In the genomic region with DNA sequence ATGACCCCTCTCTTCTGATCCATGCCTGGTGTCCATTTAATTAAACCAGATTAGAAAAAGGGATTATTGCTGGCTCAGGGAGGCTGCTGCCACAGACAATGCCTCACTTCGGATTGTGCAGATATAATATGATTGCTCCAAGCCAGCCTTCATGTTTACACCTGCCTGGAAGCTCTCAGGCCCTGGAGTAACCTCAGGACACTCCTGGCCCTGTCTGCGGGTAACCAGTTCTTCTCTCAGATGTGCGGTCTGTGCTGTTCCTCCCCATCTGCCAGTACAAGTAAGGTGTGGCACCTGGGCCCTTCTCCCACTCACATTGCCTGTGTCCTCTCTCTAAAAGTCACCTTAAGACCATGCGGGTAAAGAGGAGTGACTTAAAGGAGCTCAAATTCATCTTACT, we compare ENCODE assay signal across 34 cellular contexts. TPM values are rescaled to one million over a fixed set of nuclear protein-coding genes. Genes with fewer than 3 reads are reported as not detected.
"Had no signal": no experiment of that assay in that cellular context is flagged by ENCODE, and none has a peak within 500 bp of the region (broad histone marks: within the 10 kb centered on the region; RNA-seq: fewer than 3 reads in every experiment).

No MANE protein-coding gene starts in this region.

- ATAC-seq: activated CD4-positive, alpha-beta T cell treated with anti-CD3 and anti-CD28 coated beads for 36 hours; activated CD4-positive, CD25-positive, alpha-beta regulatory T cell treated with anti-CD3 and anti-CD28 coated beads, Interleukin-2, amount 50 U/mL, for 24 hours; activated CD8-positive, alpha-beta T cell treated with anti-CD3 and anti-CD28 coated beads, Interleukin-2, amount 10 ng/mL, durations not matched to agents 7 days and 5 days; Panc1; Right ventricle myocardium inferior; SK-N-SH treated with all-trans-retinoic acid at 6 μM for 48 hours had no signal

- DNase-seq: activated CD4-positive, alpha-beta T cell treated with anti-CD3 and anti-CD28 coated beads for 36 hours; activated CD4-positive, alpha-beta T cell treated with anti-CD3 and anti-CD28 coated beads, Interleukin-2, amount 10 ng/mL, durations not matched to agents 7 days and 5 days; activated CD4-positive, alpha-beta T cell treated with anti-CD3 and anti-CD28 coated beads, Interleukin-2, amount 50 U/mL, for 48 hours; activated CD8-positive, alpha-beta T cell treated with anti-CD3 and anti-CD28 coated beads, Interleukin-2, amount 10 ng/mL, durations not matched to agents 7 days and 5 days; activated gamma-delta T cell; activated naive CD4-positive, alpha-beta T cell treated with Interleukin-2 at 50 U/mL for 16 hours; activated naive CD8-positive, alpha-beta T cell treated with anti-CD3 and anti-CD28 coated beads, Interleukin-2, amount 10 ng/mL, durations not matched to agents 7 days and 5 days; activated T-cell treated with anti-CD3 and anti-CD28 coated beads, Interleukin-2, amount 50 U/mL, for 24 hours; amygdala; NCI-H1092 treated with DMSO at 0.1 percent for 48 hours; NCI-H1417; NCI-H146; NCI-H187; NCI-H2029 treated with DMSO at 0.1 percent for 48 hours; NCI-H2107; NCI-H2171; NCI-H510A; NCI-H526; NCI-H748 treated with DMSO at 0.1 percent for 48 hours; SIG-M5; SW 1271; T1000 had no signal

- H3K4me1 Mint-ChIP-seq: activated CD4-positive, alpha-beta T cell treated with anti-CD3 and anti-CD28 coated beads, Interleukin-2, amount 10 ng/mL, durations not matched to agents 7 days and 5 days; activated naive CD4-positive, alpha-beta T cell treated with anti-CD3 and anti-CD28 coated beads, Interleukin-2, amount 50 U/mL, for 24 hours; activated naive CD8-positive, alpha-beta T cell treated with anti-CD3 and anti-CD28 coated beads, Interleukin-2, amount 10 ng/mL, durations not matched to agents 7 days and 5 days had no signal

- H3K36me3 Mint-ChIP-seq: activated naive CD4-positive, alpha-beta T cell treated with anti-CD3 and anti-CD28 coated beads, Interleukin-2, amount 50 U/mL, for 24 hours; activated naive CD8-positive, alpha-beta T cell treated with anti-CD3 and anti-CD28 coated beads, Interleukin-2, amount 10 ng/mL, durations not matched to agents 7 days and 5 days had no signal

- H3K4me1 ChIP-seq: ascending aorta had no signal

- H3K9me3 Mint-ChIP-seq: activated CD4-positive, alpha-beta T cell treated with anti-CD3 and anti-CD28 coated beads, Interleukin-2, amount 10 ng/mL, durations not matched to agents 7 days and 5 days; activated naive CD4-positive, alpha-beta T cell treated with anti-CD3 and anti-CD28 coated beads, Interleukin-2, amount 50 U/mL, for 24 hours; activated naive CD8-positive, alpha-beta T cell treated with anti-CD3 and anti-CD28 coated beads, Interleukin-2, amount 10 ng/mL, durations not matched to agents 7 days and 5 days; activated T-cell treated with anti-CD3 and anti-CD28 coated beads, Interleukin-2, amount 50 U/mL, for 24 hours; activated T-helper 2 cell treated with anti-CD3 and anti-CD28 coated beads, Interferon-gamma antibody, Interleukin-2, Interleukin-4, amounts not matched to agents 10 μg/mL and 5 μg/mL and 100 μg/mL, durations not matched to agents 14 hours and 24 hours and 36 hours had no signal

- H3K4me3 ChIP-seq: ascending aorta, K562 had no signal

- H3K9me3 ChIP-seq: ascending aorta had no signal

- H3K27me3 ChIP-seq: ascending aorta had no signal

- H3K4me3 Mint-ChIP-seq: activated CD4-positive, alpha-beta T cell treated with anti-CD3 and anti-CD28 coated beads for 36 hours; activated CD4-positive, alpha-beta T cell treated with anti-CD3 and anti-CD28 coated beads, Interleukin-2, amount 10 ng/mL, durations not matched to agents 7 days and 5 days; activated CD8-positive, alpha-beta T cell treated with anti-CD3 and anti-CD28 coated beads, Interleukin-2, amount 10 ng/mL, durations not matched to agents 7 days and 5 days; activated naive CD4-positive, alpha-beta T cell treated with anti-CD3 and anti-CD28 coated beads, Interleukin-2, amount 50 U/mL, for 24 hours; activated naive CD8-positive, alpha-beta T cell treated with anti-CD3 and anti-CD28 coated beads, Interleukin-2, amount 10 ng/mL, durations not matched to agents 7 days and 5 days; activated T-cell treated with anti-CD3 and anti-CD28 coated beads, Interleukin-2, amount 50 U/mL, for 24 hours had no signal

- H3K36me3 ChIP-seq: ascending aorta had no signal

- H3K27ac ChIP-seq: ascending aorta had no signal

- H3K27ac Mint-ChIP-seq: activated CD4-positive, alpha-beta T cell treated with anti-CD3 and anti-CD28 coated beads for 36 hours; activated CD4-positive, alpha-beta T cell treated with anti-CD3 and anti-CD28 coated beads, Interleukin-2, amount 10 ng/mL, durations not matched to agents 7 days and 5 days; activated CD8-positive, alpha-beta T cell treated with anti-CD3 and anti-CD28 coated beads, Interleukin-2, amount 10 ng/mL, durations not matched to agents 7 days and 5 days; activated naive CD4-positive, alpha-beta T cell treated with anti-CD3 and anti-CD28 coated beads, Interleukin-2, amount 50 U/mL, for 24 hours; activated naive CD8-positive, alpha-beta T cell treated with anti-CD3 and anti-CD28 coated beads, Interleukin-2, amount 10 ng/mL, durations not matched to agents 7 days and 5 days; activated T-cell treated with anti-CD3 and anti-CD28 coated beads, Interleukin-2, amount 50 U/mL, for 24 hours; activated T-helper 2 cell treated with anti-CD3 and anti-CD28 coated beads, Interferon-gamma antibody, Interleukin-2, Interleukin-4, amounts not matched to agents 10 μg/mL and 5 μg/mL and 100 μg/mL, durations not matched to agents 14 hours and 24 hours and 36 hours had no signal

RNA-seq across cellular contexts. Expression of a gene that starts 8.8 kb away (rescaled TPM):
- total RNA-seq: activated T-helper 2 cell treated with anti-CD3 and anti-CD28 coated beads, Interferon-gamma antibody, Interleukin-2, Interleukin-4, amounts not matched to agents 10 μg/mL and 5 μg/mL and 100 μg/mL, durations not matched to agents 14 hours and 24 hours and 36 hours; cardiac septum; K562; M059J; RPMI7951; T-helper 2 cell treated with Interferon-gamma antibody and Interleukin-4, amounts not matched to agents 100 ng/mL and 5 ng/mL, for 36 hours had no signal
- polyA plus RNA-seq: K562 had no signal
